24 cellular contexts compared by ENCODE assay signal in the genomic region with DNA sequence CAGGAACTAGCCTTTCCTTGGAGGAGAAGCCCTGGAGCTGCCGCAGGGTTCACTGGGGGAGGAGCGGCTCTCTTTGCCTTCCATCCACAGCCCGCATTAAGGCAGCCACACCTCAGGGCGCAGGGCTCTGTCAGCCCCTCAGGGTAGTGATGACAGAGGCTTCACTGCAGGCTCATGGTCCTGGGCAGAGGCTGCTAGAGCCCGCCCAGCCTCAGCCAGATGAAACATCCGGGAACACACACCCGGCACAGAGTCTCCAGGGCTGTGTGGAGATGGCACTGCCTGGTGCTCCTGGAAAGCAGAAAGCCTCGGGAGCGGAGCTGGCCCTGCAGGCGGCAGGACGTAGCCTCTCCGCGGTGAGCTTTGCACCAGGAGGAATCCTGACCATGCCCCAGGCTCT. TPM values are rescaled to one million over a fixed set of nuclear protein-coding genes. Genes with fewer than 3 reads are reported as not detected.
DNase-seq lines count a peak whose midpoint lies in the region; ATAC-seq and TF ChIP-seq lines count a peak whose summit lies in the region.
"Had no signal": no experiment of that assay in that cellular context is flagged by ENCODE, and none has a peak within 500 bp of the region (broad histone marks: within the 10 kb centered on the region; RNA-seq: fewer than 3 reads in every experiment).

No MANE protein-coding gene starts in this region.

- no peaks in the 10 kb centered on the region for H3K4me1 ChIP-seq in BE2C
- peaks cover 4% of the 10 kb centered on the region; the same call in 1 of the 2 replicates for H3K4me1 ChIP-seq in IMR-90 (ENCODE audit: control insufficient read depth, insufficient read depth, low read length)
- peaks cover 0 to 6% (median 3%) of the 10 kb centered on the region in 4 donors for H3K4me1 ChIP-seq in tibial artery
- H3K4me1 ChIP-seq: lower lobe of right lung had no signal

- H2BK15ac ChIP-seq in IMR-90 (ENCODE audit: low read depth, low read length) = no peak overlapping the region

- H4K8ac ChIP-seq in IMR-90 (ENCODE audit: low read depth in 2 of 2, low read length in 2 of 2) = no peak overlapping the region

- WGBS in IMR-90 (ENCODE audit: extremely low coverage in 2 of 2, insufficient read length in 1 of 2), 2 experiments = 41% methylated on average over 3 of the region's 13 CpGs; no CpG with 5 or more reads in 1 of the 2 experiments

- intact Hi-C loops in IMR-90 (cut with micrococcal nuclease) = no loop called here
- intact Hi-C loops in tibial artery (cut with DNase I; ENCODE audit: low total_unique reads) = no loop called here

- H3K4ac ChIP-seq in IMR-90 (ENCODE audit: low read depth, low read length) = no peak overlapping the region

- H3K9me3 ChIP-seq in BE2C (no peaks in the 10 kb centered on the region), IMR-90 (ENCODE audit: control insufficient read depth, insufficient read depth, low read length) (no peaks in the 10 kb centered on the region), tibial artery (no peaks in the 10 kb centered on the region)
- H3K9me3 ChIP-seq: lower lobe of right lung, Peyer's patch had no signal

- no peaks in the 10 kb centered on the region for H3K79me1 ChIP-seq in IMR-90 (ENCODE audit: low read depth in 1 of 2, low read length in 2 of 2)

- in situ Hi-C loops in IMR-90 (cut with MboI; ENCODE audit: low sequenced_read_pairs) = loop anchor here (25.0 kb wide), 1 partner anchor 621 kb away; the partner anchor contains the start of gene PRDM16

- no peak overlapping the region for H4K91ac ChIP-seq in IMR-90 (ENCODE audit: insufficient read depth, low read depth, low read length)

- H2BK20ac ChIP-seq in IMR-90 (ENCODE audit: low read depth, low read length) = no peak overlapping the region

- H2AK5ac ChIP-seq in IMR-90 (ENCODE audit: low read depth, low read length) = no peak overlapping the region

- H3K27ac ChIP-seq in IMR-90 (ENCODE audit: insufficient read depth, low read length) (no peak overlapping the region), cingulate gyrus (ENCODE audit: low read depth, low read length) (peak overlapping the region; percentile 54), tibial artery (no peak overlapping the region)
- H3K27ac ChIP-seq: lower lobe of right lung, Peyer's patch had no signal

- no peaks in the 10 kb centered on the region for H3K9me1 ChIP-seq in IMR-90 (ENCODE audit: insufficient read depth, low read length)

- no peak overlapping the region for H3K56ac ChIP-seq in IMR-90 (ENCODE audit: extremely low read depth, insufficient read depth, low read length)

- H3K4me3 ChIP-seq in BE2C (ENCODE audit: low read depth, low read length) = no peak overlapping the region
- no peak overlapping the region for H3K4me3 ChIP-seq in IMR-90 (ENCODE audit: insufficient read depth, low read depth, low read length)
- H3K4me3 ChIP-seq in tibial artery = no peak overlapping the region
- H3K4me3 ChIP-seq: lower lobe of right lung, Peyer's patch had no signal

- peak overlapping the region; percentile 11 for H2AFZ ChIP-seq in IMR-90 (replicated peaks; ENCODE audit: low read length, poor library complexity)

- CTCF ChIA-PET in IMR-90 (lab: Yijun Ruan, JAX) = no interaction called here

- no peak for TF ChIP-seq CTCF in BE2C (IDR thresholded peaks at IDR 0.05; ENCODE audit: low read depth, low read length)
- TF ChIP-seq CTCF in IMR-90 (conservative IDR thresholded peaks at IDR 0.05; ENCODE audit: low read depth, low read length) = no peak
- TF ChIP-seq CTCF in omental fat pad (IDR thresholded peaks at IDR 0.05) = no peak
- no peak for TF ChIP-seq CTCF in tibial artery (IDR thresholded peaks at IDR 0.05)

- dilution Hi-C loops in IMR-90 (cut with HindIII; ENCODE audit: low sequenced_read_pairs, unreplicated experiment) = no loop called here

- no peak overlapping the region for H2BK120ac ChIP-seq in IMR-90 (ENCODE audit: low read depth, low read length)

- H3K18ac ChIP-seq in IMR-90 (ENCODE audit: low read depth, low read length) = no peak overlapping the region

- H4K20me1 ChIP-seq in IMR-90 (ENCODE audit: insufficient read depth, low read length) = no peaks in the 10 kb centered on the region

- no peak for TF ChIP-seq RAD21 in IMR-90 (IDR thresholded peaks at IDR 0.05; ENCODE audit: low read length)

- no peak overlapping the region for H4K5ac ChIP-seq in IMR-90 (ENCODE audit: low read depth, low read length)

- DNase-seq in BE2C (peak; percentile 22), IMR-90 (no peak), omental fat pad (ENCODE audit: low spot score) (no peak), tibial artery (no peak), COLO829 (ENCODE audit: low spot score) (no peak), LoVo (ENCODE audit: low spot score) (no peak)
- DNase-seq in activated T-cell treated with anti-CD3 and anti-CD28 coated beads, Interleukin-2, amount 50 U/mL, for 48 hours = no peak
- DNase-seq: activated CD4-positive, alpha-beta T cell treated with anti-CD3 and anti-CD28 coated beads, Interleukin-2, amount 50 U/mL, for 1 hour; activated gamma-delta T cell treated with Interleukin-2 at 50 U/mL for 16 hours; activated T-cell treated with anti-CD3 and anti-CD28 coated beads, Interleukin-2, amount 50 U/mL, for 24 hours; CD8-positive, alpha-beta memory T cell; cortex of kidney; effector memory CD8-positive, alpha-beta T cell; H9; kidney glomerular epithelial cell; lower lobe of right lung; naive thymus-derived CD8-positive, alpha-beta T cell; NCI-H1436; Peyer's patch; T-cell had no signal

- no TSS peak for BruUV-seq in IMR-90 (replicated peaks; lab: Mats Ljungman, UMichigan)

- no peak overlapping the region for H3K14ac ChIP-seq in IMR-90 (replicated peaks; ENCODE audit: low read depth, low read length)

- POLR2A ChIA-PET in IMR-90 (lab: Charles Lee; ENCODE audit: unreplicated experiment) = no interaction called here

- H3K23ac ChIP-seq in IMR-90 (ENCODE audit: low read depth, low read length) = no peak overlapping the region

- H3K36me3 ChIP-seq in BE2C (no peaks in the 10 kb centered on the region), IMR-90 (ENCODE audit: control insufficient read depth, insufficient read depth, low read length) (no peaks in the 10 kb centered on the region), tibial artery (no peaks in the 10 kb centered on the region)
- H3K36me3 ChIP-seq: lower lobe of right lung, Peyer's patch had no signal

- H3K4me2 ChIP-seq in IMR-90 (ENCODE audit: low read depth, low read length) = no peak overlapping the region

- no peak overlapping the region for H2BK5ac ChIP-seq in IMR-90 (ENCODE audit: low read depth, low read length, poor library complexity, severe bottlenecking)

- H3K9ac ChIP-seq in IMR-90 (ENCODE audit: low read depth, low read length) = no peak overlapping the region

- TF ChIP-seq POLR2A in IMR-90 (IDR thresholded peaks at IDR 0.05; ENCODE audit: low read depth, low read length) = no peak

- H3K27me3 ChIP-seq in BE2C (peaks cover 20% of the 10 kb centered on the region), IMR-90 (ENCODE audit: control insufficient read depth, insufficient read depth, low read length) (peaks cover 42% of the 10 kb centered on the region), tibial artery (peaks cover 0 to 95% of the 10 kb centered on the region in 2 donors)

- H2AK9ac ChIP-seq in IMR-90 (replicated peaks; ENCODE audit: low read depth, low read length, poor library complexity) = no peak overlapping the region

- ATAC-seq in IMR-90 (ENCODE audit: low read depth) (no peak), omental fat pad (ENCODE audit: low FRiP score) (peak; percentile 25)
- ATAC-seq: effector memory CD8-positive, alpha-beta T cell; lower lobe of right lung; naive thymus-derived CD8-positive, alpha-beta T cell; stimulated activated memory B cell treated with anti-CD40 and anti-IgM and Interleukin-4, amounts not matched to agents 10 μg/mL and 1 μg/mL and 100 μg/mL, for 72 hours; T-cell had no signal

TF ChIP-seq in IMR-90, 13 proteins besides CTCF, POLR2A, EP300 and RAD21:
- TF ChIP-seq NFE2L2 (IDR thresholded peaks at IDR 0.05; ENCODE audit: low read depth, low read length) (no peak), SMC3 (IDR thresholded peaks at IDR 0.05; ENCODE audit: low read depth, low read length) (no peak)
TF ChIP-seq in IMR-90: peak in this region for 0.

RNA-seq across cellular contexts. Expression of gene PEX10, which starts 29.4 kb away (rescaled TPM):
- polyA plus RNA-seq in BE2C (2012; ENCODE audit: insufficient read depth, insufficient read length, low read depth) = 21.7 TPM
- total RNA-seq in IMR-90 (2012; rRNA removed) (18.9 and 19.7 TPM in 2 replicates), omental fat pad (10 to 100 TPM; 20.8 to 33.3 (median 23.9) TPM)
- 16.9 and 19.4 TPM in 2 replicates for polyA plus RNA-seq in IMR-90 (2012; rRNA removed)
- polyA plus RNA-seq in IMR-90 (2012; cell fraction: cytosol; rRNA removed) = 16.4 and 25.8 TPM in 2 replicates
- 21.3 and 37.5 TPM in 2 replicates for polyA plus RNA-seq in IMR-90 (2012; cell fraction: nucleus; rRNA removed; ENCODE audit: low replicate concordance)

RNA-seq across cellular contexts. Expression of gene PLCH2, which starts 34.3 kb away (rescaled TPM):
- polyA plus RNA-seq in BE2C (2012; ENCODE audit: insufficient read depth, insufficient read length, low read depth) = 6.1 TPM
- total RNA-seq in IMR-90 (2012; rRNA removed) (0.18 and 0.28 TPM in 2 replicates), omental fat pad (1 to 10 TPM in 1 of 4 donors, under 1 TPM in 3; 0.16 to 1.7 (median 0.44) TPM)
- polyA plus RNA-seq in IMR-90 (2012; rRNA removed) = 1.9 and 2.4 TPM in 2 replicates
- polyA plus RNA-seq in IMR-90 (2012; cell fraction: cytosol; rRNA removed) = 1.4 and 2.4 TPM in 2 replicates
- 7.8 and 21.5 TPM in 2 replicates for polyA plus RNA-seq in IMR-90 (2012; cell fraction: nucleus; rRNA removed; ENCODE audit: low replicate concordance)
- total RNA-seq: A172, SK-MEL-5 had no signal

RNA-seq across cellular contexts. Expression of gene RER1, which starts 50.1 kb away (rescaled TPM):
- polyA plus RNA-seq in BE2C (2012; ENCODE audit: insufficient read depth, insufficient read length, low read depth) = 113 TPM
- total RNA-seq in IMR-90 (2012; rRNA removed) (47.1 and 51.7 TPM in 2 replicates), omental fat pad (10 to 100 TPM; 59.4 to 91.7 (median 72.7) TPM)
- 232 and 240 TPM in 2 replicates for polyA plus RNA-seq in IMR-90 (2012; rRNA removed)
- 56.5 and 249 TPM in 2 replicates for polyA plus RNA-seq in IMR-90 (2012; cell fraction: cytosol; rRNA removed)
- polyA plus RNA-seq in IMR-90 (2012; cell fraction: nucleus; rRNA removed; ENCODE audit: low replicate concordance) = 139 and 335 TPM in 2 replicates

RNA-seq across cellular contexts. Expression of gene MORN1, which starts 50.4 kb away (rescaled TPM):
- 4.4 TPM for polyA plus RNA-seq in BE2C (2012; ENCODE audit: insufficient read depth, insufficient read length, low read depth)
- 3.0 and 3.6 TPM in 2 replicates for total RNA-seq in IMR-90 (2012; rRNA removed)
- polyA plus RNA-seq in IMR-90 (2012; rRNA removed) = 3.5 and 4.2 TPM in 2 replicates
- polyA plus RNA-seq in IMR-90 (2012; cell fraction: cytosol; rRNA removed) = 2.4 and 3.1 TPM in 2 replicates
- polyA plus RNA-seq in IMR-90 (2012; cell fraction: nucleus; rRNA removed; ENCODE audit: low replicate concordance) = 12.6 and 13.7 TPM in 2 replicates
- 1 to 10 TPM; 4.0 to 9.1 (median 6.4) TPM for total RNA-seq in omental fat pad
